Comparison of ENCODE assay signal across 1 cellular context in the genomic region with DNA sequence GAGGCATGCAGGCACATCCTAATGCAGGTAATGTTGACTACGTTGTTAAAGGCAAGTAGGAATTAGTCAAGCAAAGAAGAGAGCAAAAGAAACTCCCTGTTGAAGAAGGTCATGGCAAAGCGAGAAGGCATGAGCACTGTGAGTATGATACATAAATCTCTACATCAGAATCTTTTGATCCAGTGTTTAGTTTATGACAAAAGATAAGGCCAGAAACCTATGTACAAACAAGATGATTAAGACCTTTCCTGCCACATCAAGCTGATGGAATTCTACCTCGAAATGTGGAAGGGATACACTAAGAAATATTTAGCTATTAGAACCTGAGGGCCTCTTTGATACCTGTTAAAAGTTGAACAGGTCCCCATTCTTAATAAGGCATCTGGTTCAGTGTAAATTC.
A peak's percentile ranks its signal among the peaks of the same experiment; 100 is the strongest.
TF ChIP-seq lines count a peak whose summit lies in the region.

No MANE protein-coding gene starts in this region.

TF ChIP-seq in A549, 52 proteins besides CTCF, POLR2A, EP300 and RAD21 (continued from another document):
- TF ChIP-seq, protein P1, sequence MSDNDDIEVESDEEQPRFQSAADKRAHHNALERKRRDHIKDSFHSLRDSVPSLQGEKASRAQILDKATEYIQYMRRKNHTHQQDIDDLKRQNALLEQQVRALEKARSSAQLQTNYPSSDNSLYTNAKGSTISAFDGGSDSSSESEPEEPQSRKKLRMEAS (IDR thresholded peaks at IDR 0.05), result peak; percentile 59; the same call in 1 of the 2 replicates
- TF ChIP-seq GATA3 (IDR thresholded peaks at IDR 0.05; ENCODE audit: borderline replicate concordance), result peak; percentile 97
- TF ChIP-seq, protein P2, sequence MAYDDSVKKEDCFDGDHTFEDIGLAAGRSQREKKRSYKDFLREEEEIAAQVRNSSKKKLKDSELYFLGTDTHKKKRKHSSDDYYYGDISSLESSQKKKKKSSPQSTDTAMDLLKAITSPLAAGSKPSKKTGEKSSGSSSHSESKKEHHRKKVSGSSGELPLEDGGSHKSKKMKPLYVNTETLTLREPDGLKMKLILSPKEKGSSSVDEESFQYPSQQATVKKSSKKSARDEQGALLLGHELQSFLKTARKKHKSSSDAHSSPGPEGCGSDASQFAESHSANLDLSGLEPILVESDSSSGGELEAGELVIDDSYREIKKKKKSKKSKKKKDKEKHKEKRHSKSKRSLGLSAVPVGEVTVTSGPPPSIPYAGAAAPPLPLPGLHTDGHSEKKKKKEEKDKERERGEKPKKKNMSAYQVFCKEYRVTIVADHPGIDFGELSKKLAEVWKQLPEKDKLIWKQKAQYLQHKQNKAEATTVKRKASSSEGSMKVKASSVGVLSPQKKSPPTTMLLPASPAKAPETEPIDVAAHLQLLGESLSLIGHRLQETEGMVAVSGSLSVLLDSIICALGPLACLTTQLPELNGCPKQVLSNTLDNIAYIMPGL (CRISPR knock-in tag; IDR thresholded peaks at IDR 0.05; ENCODE audit: borderline replicate concordance), result no peak
- TF ChIP-seq SREBF2 (IDR thresholded peaks at IDR 0.05), result no peak
